Comparison of ENCODE assay signal across 8 cellular contexts in the genomic region with DNA sequence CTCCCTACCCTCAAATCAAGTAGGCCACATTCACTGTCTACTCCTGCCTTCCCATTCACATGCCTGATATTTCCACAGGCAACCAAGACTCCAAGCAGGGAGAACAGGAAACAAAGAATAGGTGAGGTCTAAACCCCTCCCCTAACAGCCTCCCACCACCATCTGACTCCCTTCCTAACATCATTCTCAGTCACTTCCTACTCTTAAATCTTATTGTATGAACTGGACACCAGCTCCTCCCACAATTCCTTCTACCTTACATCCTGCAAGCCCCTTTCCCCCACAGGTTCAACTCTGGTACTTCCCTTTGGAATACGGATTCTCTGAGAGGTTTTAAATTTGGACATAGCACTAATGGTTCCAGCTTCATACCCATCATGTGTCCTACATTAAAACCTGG. TPM values are rescaled to one million over a fixed set of nuclear protein-coding genes. Genes with fewer than 3 reads are reported as not detected.
A peak's percentile ranks its signal among the peaks of the same experiment; 100 is the strongest.
DNase-seq lines count a peak whose midpoint lies in the region; ATAC-seq, FAIRE-seq and TF ChIP-seq lines count a peak whose summit lies in the region.
"Had no signal": no experiment of that assay in that cellular context is flagged by ENCODE, and none has a peak within 500 bp of the region (broad histone marks: within the 10 kb centered on the region; RNA-seq: fewer than 3 reads in every experiment).

No MANE protein-coding gene starts in this region.

- H3K4me3 Mint-ChIP-seq in Calu3 (ENCODE audit: low read depth, unreplicated experiment), result peak overlapping the region; percentile 78

- CTCF ChIA-PET in Calu3 (lab: Charles Lee) (interaction anchor here (1.0 kb wide), 1 partner anchor 85 kb away, joined by 3 read pairs; no protein-coding TSS in a partner anchor), PC-3 (lab: Charles Lee) (no interaction called here)

- peaks cover 70% of the 10 kb centered on the region for H3K36me3 Mint-ChIP-seq in Calu3 (ENCODE audit: insufficient read depth, unreplicated experiment)

- H3K27me3 ChIP-seq in PC-3 (ENCODE audit: low read length), result no peaks in the 10 kb centered on the region
- H3K27me3 ChIP-seq: gastroesophageal sphincter had no signal

- POLR2A ChIA-PET in PC-3 (lab: Charles Lee; ENCODE audit: unreplicated experiment), result interaction anchor here (0.6 kb wide), 1 partner anchor 237 kb away, joined by 3 read pairs; no protein-coding TSS in a partner anchor

- H2AFZ ChIP-seq in PC-3 (ENCODE audit: low read length), result no peak overlapping the region

- H3K9ac ChIP-seq in PC-3 (ENCODE audit: low read length) (no peak overlapping the region), kidney (ENCODE audit: low read length in 2 of 2) (peak overlapping the region; percentile 48 to 65)

- no peaks in the 10 kb centered on the region for H3F3A ChIP-seq in PC-3 (ENCODE audit: low read length, unreplicated experiment)

- H3K9me2 ChIP-seq in PC-3 (replicated peaks; ENCODE audit: low read length), result no peaks in the 10 kb centered on the region

- H3K9me3 ChIP-seq in PC-3 (ENCODE audit: low read length), result no peaks in the 10 kb centered on the region
- H3K9me3 ChIP-seq in kidney (ENCODE audit: control insufficient read depth in 1 of 2, low read length in 2 of 2), result no peaks in the 10 kb centered on the region
- H3K9me3 ChIP-seq: gastroesophageal sphincter had no signal

- peak overlapping the region; percentile 69 for H3K27ac Mint-ChIP-seq in Calu3 (ENCODE audit: unreplicated experiment)

- BruUV-seq in Calu3 (replicated peaks; lab: Mats Ljungman, UMichigan) (no TSS peak), PC-3 (replicated peaks; lab: Mats Ljungman, UMichigan) (no TSS peak)

- no peaks in the 10 kb centered on the region for H3K9me3 Mint-ChIP-seq in Calu3 (ENCODE audit: low read depth, unreplicated experiment)

- H3K4me3 ChIP-seq in PC-3 (ENCODE audit: low read length) (peak overlapping the region; percentile 47; the same call in 1 of the 2 replicates), kidney (ENCODE audit: low read length in 2 of 2) (peak overlapping the region in 1 of 2 donors; percentile 87)

- peaks cover 38% of the 10 kb centered on the region for H3K79me2 ChIP-seq in PC-3 (ENCODE audit: low read length)

- DNase-seq in Calu3 (no peak), PC-3 (peak; percentile 8), kidney (no peak)
- DNase-seq: GF-D8 had no signal

- H3K27ac ChIP-seq in PC-3 (ENCODE audit: low read length), result no peak overlapping the region
- H3K27ac ChIP-seq in kidney (ENCODE audit: low read depth in 2 of 2, low read length in 2 of 2), result no peak overlapping the region

- peak overlapping the region; percentile 82 for H3K4me2 ChIP-seq in PC-3 (ENCODE audit: low read length)

- peaks cover 13% of the 10 kb centered on the region for H3K4me1 Mint-ChIP-seq in Calu3 (ENCODE audit: low read depth, unreplicated experiment)

- no peak for TF ChIP-seq CTCF in Calu3 (IDR thresholded peaks at IDR 0.05; ENCODE audit: unreplicated experiment)
- no peak for TF ChIP-seq CTCF in PC-3 (conservative IDR thresholded peaks at IDR 0.05; ENCODE audit: low read depth, low read length)
- no peak for TF ChIP-seq CTCF in kidney (IDR thresholded peaks at IDR 0.05; ENCODE audit: borderline replicate concordance, extremely low read depth, insufficient read depth)

- H3K36me3 ChIP-seq in PC-3 (ENCODE audit: low read depth, low read length) (peaks cover 2% of the 10 kb centered on the region; the same call in 1 of the 2 replicates), kidney (ENCODE audit: control insufficient read depth in 1 of 2, insufficient read depth in 2 of 2, low read length in 2 of 2) (peaks cover 3 to 10% of the 10 kb centered on the region in 2 donors)

- FAIRE-seq in kidney (lab: Jason Lieb, UNC), result no peak

- no peaks in the 10 kb centered on the region for H4K20me1 ChIP-seq in PC-3 (ENCODE audit: low read length)

- H3K27me3 Mint-ChIP-seq in Calu3 (ENCODE audit: unreplicated experiment), result no peaks in the 10 kb centered on the region

- ATAC-seq in PC-3 (no peak), GM21390 (IDR thresholded peaks at IDR 0.05; ENCODE audit: unreplicated experiment) (no peak), GM21423 (IDR thresholded peaks at IDR 0.05; ENCODE audit: unreplicated experiment) (no peak), GM19351 (IDR thresholded peaks at IDR 0.05; ENCODE audit: unreplicated experiment) (no peak)

- peaks cover 11% of the 10 kb centered on the region for H3K4me1 ChIP-seq in PC-3 (ENCODE audit: insufficient read depth, low read length)
- peaks cover 0 to 12% of the 10 kb centered on the region in 2 donors for H3K4me1 ChIP-seq in kidney (ENCODE audit: control insufficient read depth in 1 of 2, insufficient read depth in 1 of 2, low read depth in 1 of 2, low read length in 2 of 2)

- intact Hi-C loops in Calu3 (cut with micrococcal nuclease; ENCODE audit: unreplicated experiment), result no loop called here
- intact Hi-C loops in PC-3 (cut with micrococcal nuclease), result loop anchor here (2.0 kb wide), 1 partner anchor 75 kb away; a partner anchor contains a TSS
- intact Hi-C loops in kidney (cut with DNase I), result no loop called here

RNA-seq across cellular contexts. Expression of a gene that starts 0.9 kb away (rescaled TPM):
- total RNA-seq in Calu3 (2022) (25.3 and 32.4 TPM in 2 replicates), PC-3 (2014; rRNA removed) (10.6 and 18.7 TPM in 2 replicates), kidney (27.4 TPM)
- 45.6 TPM for polyA plus RNA-seq in kidney (ENCODE audit: insufficient read depth, low read depth, low replicate concordance)

RNA-seq across cellular contexts. Expression of a gene that starts 19.3 kb away (rescaled TPM):
- total RNA-seq in Calu3 (2022) (23.0 and 30.0 TPM in 2 replicates), PC-3 (2014; rRNA removed) (4.6 and 6.1 TPM in 2 replicates), kidney (10.4 TPM)
- polyA plus RNA-seq in kidney (ENCODE audit: insufficient read depth, low read depth, low replicate concordance), result 12.4 TPM

RNA-seq across cellular contexts. Expression of a gene that starts 26.8 kb away (rescaled TPM):
- total RNA-seq in Calu3 (2022) (51.6 and 55.6 TPM in 2 replicates), PC-3 (2014; rRNA removed) (50.0 and 75.6 TPM in 2 replicates), kidney (30.5 TPM)
- 26.7 TPM for polyA plus RNA-seq in kidney (ENCODE audit: insufficient read depth, low read depth, low replicate concordance)

RNA-seq across cellular contexts. Expression of a gene that starts 28.3 kb away (rescaled TPM):
- total RNA-seq in Calu3 (2022) (103 and 107 TPM in 2 replicates), PC-3 (2014; rRNA removed) (69.9 and 91.0 TPM in 2 replicates), kidney (62.1 TPM)
- 135 TPM for polyA plus RNA-seq in kidney (ENCODE audit: insufficient read depth, low read depth, low replicate concordance)

RNA-seq across cellular contexts. Expression of a gene that starts 28.9 kb away (rescaled TPM):
- total RNA-seq in Calu3 (2022) (119 and 134 TPM in 2 replicates), PC-3 (2014; rRNA removed) (44.2 and 44.5 TPM in 2 replicates), kidney (65.0 TPM)
- 19.7 TPM for polyA plus RNA-seq in kidney (ENCODE audit: insufficient read depth, low read depth, low replicate concordance)
